ENCODE assay signal across 13 cellular contexts in the genomic region with DNA sequence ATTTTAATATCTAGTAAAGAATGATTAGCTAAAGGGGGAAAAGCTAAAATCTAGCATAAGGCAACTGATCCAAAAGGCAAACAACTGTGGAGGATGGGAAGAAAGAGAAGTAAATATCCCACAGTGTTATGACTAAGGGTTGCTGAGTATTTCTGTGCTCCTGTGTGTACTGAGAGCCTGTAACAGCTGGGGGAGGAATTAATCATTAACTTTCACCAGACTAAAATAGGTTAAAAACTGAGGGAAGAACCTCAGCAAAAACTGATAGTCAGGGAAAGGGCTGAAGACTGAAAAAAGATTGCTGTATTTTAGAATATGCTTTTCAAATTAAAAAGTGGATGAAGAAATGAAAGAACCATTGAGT.
DNase-seq lines count a peak whose midpoint lies in the region; ATAC-seq lines count a peak whose summit lies in the region.
"Had no signal": no experiment of that assay in that cellular context is flagged by ENCODE, and none has a peak within 500 bp of the region (broad histone marks: within the 10 kb centered on the region; RNA-seq: fewer than 3 reads in every experiment).

No MANE protein-coding gene starts in this region.

- intact Hi-C loops in activated naive CD4-positive, alpha-beta T cell treated with anti-CD3 and anti-CD28 coated beads for 36 hours (cut with micrococcal nuclease): no loop called here

- ATAC-seq in GM21825 (IDR thresholded peaks at IDR 0.05; ENCODE audit: unreplicated experiment) (peak; percentile 64), HG03442 (IDR thresholded peaks at IDR 0.05; ENCODE audit: unreplicated experiment) (no peak), HG03196 (IDR thresholded peaks at IDR 0.05; ENCODE audit: unreplicated experiment) (no peak)

- no peak overlapping the region for H3K27ac Mint-ChIP-seq in activated naive CD4-positive, alpha-beta T cell treated with anti-CD3 and anti-CD28 coated beads for 36 hours
- H3K27ac Mint-ChIP-seq: nephron progenitor cell; T-helper 2 cell treated with Interferon-gamma antibody and Interleukin-4, amounts not matched to agents 5 μg/mL and 100 μg/mL, for 36 hours had no signal

- H3K4me3 Mint-ChIP-seq in activated naive CD4-positive, alpha-beta T cell treated with anti-CD3 and anti-CD28 coated beads for 36 hours: no peak overlapping the region
- H3K4me3 Mint-ChIP-seq: nephron progenitor cell; T-helper 2 cell treated with Interferon-gamma antibody and Interleukin-4, amounts not matched to agents 5 μg/mL and 100 μg/mL, for 36 hours had no signal

- in situ Hi-C loops in ACHN (cut with HindIII; ENCODE audit: low pct_ligation_motif_present, low pct_unique_long_range_greater_than_20kb, low sequenced_read_pairs): no loop called here

- CTCF ChIA-PET in activated naive CD4-positive, alpha-beta T cell treated with anti-CD3 and anti-CD28 coated beads for 36 hours (lab: Charles Lee): no interaction called here

- DNase-seq in ACHN (peak; percentile 28), OCI-M1 (lab: John Stamatoyannopoulos, UW) (peak; percentile 18), left kidney (ENCODE audit: low read depth, low spot score) (peak; percentile 32), hepatic stellate cell (ENCODE audit: low spot score) (no peak)
- DNase-seq in activated naive CD4-positive, alpha-beta T cell treated with anti-CD3 and anti-CD28 coated beads for 36 hours: no peak
- DNase-seq: activated naive CD4-positive, alpha-beta T cell treated with Interleukin-2 at 50 U/mL for 16 hours; colonic mucosa; nephron progenitor cell; transverse colon had no signal

- H3K36me3 Mint-ChIP-seq in activated naive CD4-positive, alpha-beta T cell treated with anti-CD3 and anti-CD28 coated beads for 36 hours (ENCODE audit: low read depth): no peaks in the 10 kb centered on the region

- H3K4me1 Mint-ChIP-seq in activated naive CD4-positive, alpha-beta T cell treated with anti-CD3 and anti-CD28 coated beads for 36 hours (ENCODE audit: low read depth): no peaks in the 10 kb centered on the region
- H3K4me1 Mint-ChIP-seq: nephron progenitor cell had no signal

- peaks cover 11% of the 10 kb centered on the region for H3K9me3 Mint-ChIP-seq in activated naive CD4-positive, alpha-beta T cell treated with anti-CD3 and anti-CD28 coated beads for 36 hours
- H3K9me3 Mint-ChIP-seq: nephron progenitor cell had no signal

- no peaks in the 10 kb centered on the region for H3K27me3 Mint-ChIP-seq in activated naive CD4-positive, alpha-beta T cell treated with anti-CD3 and anti-CD28 coated beads for 36 hours (ENCODE audit: low read depth)

Comparison
In these comparisons a context has a peak if more than half of its experiments do, and no peak if none do; other contexts are left out.
1. DNase-seq: peak in ACHN (single experiment), OCI-M1 (single experiment) and left kidney (single experiment); none in hepatic stellate cell (single experiment) and activated naive CD4-positive, alpha-beta T cell treated with anti-CD3 and anti-CD28 coated beads for 36 hours (single experiment).